ENCODE assay signal across 13 cellular contexts in genomic region chr10:79079074-79079397, GRCh38. TPM values are rescaled to one million over a fixed set of nuclear protein-coding genes. Genes with fewer than 3 reads are reported as not detected.
DNase-seq lines count a peak whose midpoint lies in the region; ATAC-seq and TF ChIP-seq lines count a peak whose summit lies in the region.
"Had no signal": no experiment of that assay in that cellular context is flagged by ENCODE, and none has a peak within 500 bp of the region (broad histone marks: within the 10 kb centered on the region; RNA-seq: fewer than 3 reads in every experiment).

No MANE protein-coding gene starts in this region.

- WGBS in body of pancreas, 2 donors, result 31% methylated on average over 1 of the region's 1 CpG; no CpG with 5 or more reads in 1 of the 2 donors
- 100% methylated on average over 1 of the region's 1 CpG for WGBS in mesodermal cell (ENCODE audit: insufficient coverage in 2 of 2), 2 experiments
- 60 to 91% methylated on average over 1 of the region's 1 CpG for WGBS in upper lobe of left lung, 2 donors

- POLR2A ChIA-PET in CD4-positive, alpha-beta T cell (lab: Charles Lee), result no interaction called here

- intact Hi-C loops in body of pancreas (cut with DNase I), result loop anchor here (10.0 kb wide), 1 partner anchor 106 kb away; no protein-coding TSS in a partner anchor
- intact Hi-C loops in CD4-positive, alpha-beta T cell (cut with DNase I, micrococcal nuclease), result no loop called here

- ATAC-seq in body of pancreas (no peak), upper lobe of left lung (ENCODE audit: low FRiP score in 2 of 2) (no peak)
- ATAC-seq in CD4-positive, alpha-beta T cell (ENCODE audit: poor library complexity), result no peak
- ATAC-seq: stimulated activated naive CD8-positive, alpha-beta T cell treated with anti-CD3 and anti-CD28 coated beads, Interleukin-15, amount 100 ng/mL, for 72 hours had no signal

- CTCF ChIA-PET in CD4-positive, alpha-beta T cell (lab: Charles Lee), result no interaction called here

- TF ChIP-seq POLR2A in body of pancreas (IDR thresholded peaks at IDR 0.05) (no peak), upper lobe of left lung (IDR thresholded peaks at IDR 0.05) (no peak)

- no peak overlapping the region for H3K4me3 ChIP-seq in body of pancreas
- H3K4me3 ChIP-seq in mesodermal cell (ENCODE audit: extremely low read depth, insufficient read depth, low read length, poor library complexity, severe bottlenecking), result no peak overlapping the region
- no peak overlapping the region for H3K4me3 ChIP-seq in upper lobe of left lung

- H3K27me3 ChIP-seq in body of pancreas, result no peaks in the 10 kb centered on the region
- no peaks in the 10 kb centered on the region for H3K27me3 ChIP-seq in upper lobe of left lung
- H3K27me3 ChIP-seq in CD4-positive, alpha-beta T cell (ENCODE audit: control insufficient read depth, insufficient read depth, low read length), result no peaks in the 10 kb centered on the region

- H3K9me3 ChIP-seq in body of pancreas (no peaks in the 10 kb centered on the region), mesodermal cell (ENCODE audit: control insufficient read depth, low read length) (no peaks in the 10 kb centered on the region), upper lobe of left lung (no peaks in the 10 kb centered on the region)
- H3K9me3 ChIP-seq in CD4-positive, alpha-beta T cell (ENCODE audit: control insufficient read depth, low read length), result no peaks in the 10 kb centered on the region

- H3K36me3 ChIP-seq in body of pancreas (replicated peaks in 1 of 2; ENCODE audit: insufficient read depth in 1 of 2, low read depth in 2 of 2), result no peaks in the 10 kb centered on the region
- peaks cover 25% of the 10 kb centered on the region for H3K36me3 ChIP-seq in mesodermal cell (ENCODE audit: control insufficient read depth, insufficient read depth, low read length)
- H3K36me3 ChIP-seq in upper lobe of left lung, result no peaks in the 10 kb centered on the region

- no peaks in the 10 kb centered on the region for H3K9me3 Mint-ChIP-seq in CD4-positive, alpha-beta T cell
- no peaks in the 10 kb centered on the region for H3K9me3 Mint-ChIP-seq in endothelial cell (ENCODE audit: unreplicated experiment)
- H3K9me3 Mint-ChIP-seq: activated naive CD4-positive, alpha-beta T cell treated with anti-CD3 and anti-CD28 coated beads, Interleukin-2, amount 50 U/mL, for 24 hours; stimulated activated naive CD8-positive, alpha-beta T cell treated with anti-CD3 and anti-CD28 coated beads, Interleukin-15, amount 100 ng/mL, for 72 hours had no signal

- H3K4me1 ChIP-seq in body of pancreas (peaks cover 100% of the 10 kb centered on the region), mesodermal cell (ENCODE audit: control insufficient read depth, insufficient read depth, low read length, poor library complexity, severe bottlenecking) (peaks cover 85% of the 10 kb centered on the region), upper lobe of left lung (peaks cover 96 to 100% (median 100%) of the 10 kb centered on the region in 4 donors)

- peak; percentile 66 for DNase-seq in MV-4-11 (lab: John Stamatoyannopoulos, UW)
- no peak for DNase-seq in body of pancreas
- no peak for DNase-seq in upper lobe of left lung
- no peak for DNase-seq in activated naive CD4-positive, alpha-beta T cell treated with anti-CD3 and anti-CD28 coated beads, Interleukin-2, amount 50 U/mL, for 16 hours
- DNase-seq in CD4-positive, alpha-beta T cell, result no peak
- DNase-seq in endothelial cell (ENCODE audit: low spot score), result no peak
- DNase-seq: COR-L47; cortex of kidney; Karpas-422; stimulated activated naive CD8-positive, alpha-beta T cell treated with anti-CD3 and anti-CD28 coated beads, Interleukin-15, amount 100 ng/mL, for 72 hours had no signal

- no peak overlapping the region for H3K4me3 Mint-ChIP-seq in CD4-positive, alpha-beta T cell
- H3K4me3 Mint-ChIP-seq in endothelial cell (ENCODE audit: unreplicated experiment), result no peak overlapping the region
- H3K4me3 Mint-ChIP-seq: activated naive CD4-positive, alpha-beta T cell treated with anti-CD3 and anti-CD28 coated beads, Interleukin-2, amount 50 U/mL, for 24 hours; stimulated activated naive CD8-positive, alpha-beta T cell treated with anti-CD3 and anti-CD28 coated beads, Interleukin-15, amount 100 ng/mL, for 72 hours had no signal

- peaks cover 34% of the 10 kb centered on the region for H3K4me1 Mint-ChIP-seq in CD4-positive, alpha-beta T cell (ENCODE audit: low read depth)
- H3K4me1 Mint-ChIP-seq in endothelial cell (ENCODE audit: unreplicated experiment), result peaks cover 31% of the 10 kb centered on the region

- H3K36me3 Mint-ChIP-seq in CD4-positive, alpha-beta T cell (ENCODE audit: low read depth), result no peaks in the 10 kb centered on the region
- H3K36me3 Mint-ChIP-seq in endothelial cell (ENCODE audit: low read depth, unreplicated experiment), result peaks cover 2% of the 10 kb centered on the region

- H3K27me3 Mint-ChIP-seq in CD4-positive, alpha-beta T cell, result no peaks in the 10 kb centered on the region
- peaks cover 5% of the 10 kb centered on the region for H3K27me3 Mint-ChIP-seq in endothelial cell (ENCODE audit: unreplicated experiment)
- H3K27me3 Mint-ChIP-seq: activated naive CD4-positive, alpha-beta T cell treated with anti-CD3 and anti-CD28 coated beads, Interleukin-2, amount 50 U/mL, for 24 hours; progenitor cell of endocrine pancreas; stimulated activated naive CD8-positive, alpha-beta T cell treated with anti-CD3 and anti-CD28 coated beads, Interleukin-15, amount 100 ng/mL, for 72 hours had no signal

- H3K27ac Mint-ChIP-seq in CD4-positive, alpha-beta T cell, result no peak overlapping the region
- H3K27ac Mint-ChIP-seq in endothelial cell (ENCODE audit: unreplicated experiment), result no peak overlapping the region
- H3K27ac Mint-ChIP-seq: activated naive CD4-positive, alpha-beta T cell treated with anti-CD3 and anti-CD28 coated beads, Interleukin-2, amount 50 U/mL, for 24 hours had no signal

- H3K27ac ChIP-seq in body of pancreas, result peak overlapping the region in 3 of 4 donors; percentile 18 to 52 (median 26)
- peak overlapping the region; percentile 72 for H3K27ac ChIP-seq in mesodermal cell (ENCODE audit: low read depth, low read length, severe bottlenecking)
- peak overlapping the region; percentile 23 to 85 (median 68) for H3K27ac ChIP-seq in upper lobe of left lung
- no peak overlapping the region for H3K27ac ChIP-seq in CD4-positive, alpha-beta T cell (ENCODE audit: low read depth, low read length)

- no peak for TF ChIP-seq EP300 in upper lobe of left lung (IDR thresholded peaks at IDR 0.05)

- TF ChIP-seq CTCF in body of pancreas (IDR thresholded peaks at IDR 0.05) (no peak), upper lobe of left lung (IDR thresholded peaks at IDR 0.05) (no peak), endothelial cell (IDR thresholded peaks at IDR 0.05; ENCODE audit: unreplicated experiment) (no peak)
- no peak for TF ChIP-seq CTCF in CD4-positive, alpha-beta T cell (IDR thresholded peaks at IDR 0.05)

RNA-seq across cellular contexts. Expression of gene ZMIZ1, which starts 10.3 kb away (rescaled TPM):
- total RNA-seq in body of pancreas (10 to 100 TPM; 27.2 to 42.2 TPM), upper lobe of left lung (10 to 100 TPM; 51.0 to 99.2 (median 91.8) TPM), endothelial cell (ENCODE audit: unreplicated experiment) (102 TPM)
- 53.5 TPM for polyA plus RNA-seq in mesodermal cell (2013, experiment 1 of 2)
- polyA plus RNA-seq in mesodermal cell (2013, experiment 2 of 2), result 52.9 TPM
- total RNA-seq in CD4-positive, alpha-beta T cell, result 10 to 100 TPM; 14.6 to 15.5 TPM
